ENCODE assay signal across 13 cellular contexts in the genomic region with DNA sequence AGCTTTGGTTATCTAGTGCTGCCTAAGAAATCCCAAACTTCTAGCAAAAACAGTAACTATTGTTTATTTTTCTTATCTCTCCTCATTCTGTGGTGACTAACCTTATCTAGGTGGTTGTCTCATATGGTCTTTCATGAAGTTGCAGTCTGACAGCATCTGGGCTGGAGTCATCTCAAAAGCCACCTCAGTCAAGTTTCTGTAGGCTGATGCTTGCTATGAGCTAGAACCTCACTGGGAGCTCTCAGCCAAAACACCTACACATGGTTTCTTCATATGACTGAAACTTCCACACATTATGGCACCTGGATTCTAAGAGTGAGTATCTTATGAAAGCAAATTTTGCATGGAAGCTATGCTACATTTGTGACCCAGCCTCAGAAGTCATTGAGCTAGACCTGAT.
DNase-seq lines count a peak whose midpoint lies in the region; ATAC-seq and TF ChIP-seq lines count a peak whose summit lies in the region.
"Had no signal": no experiment of that assay in that cellular context is flagged by ENCODE, and none has a peak within 500 bp of the region (broad histone marks: within the 10 kb centered on the region; RNA-seq: fewer than 3 reads in every experiment).

No MANE protein-coding gene starts in this region.

- ATAC-seq in HG02678 (IDR thresholded peaks at IDR 0.05; ENCODE audit: unreplicated experiment) (peak; percentile 94), HG03469 (IDR thresholded peaks at IDR 0.05; ENCODE audit: unreplicated experiment) (peak; percentile 94), right cardiac atrium (no peak)

- DNase-seq in GM13976 (ENCODE audit: low spot score) (peak; percentile 52), GM19240 (ENCODE audit: insufficient read length, low spot score) (peak; percentile 11), right cardiac atrium (no peak), activated gamma-delta T cell (lab: John Stamatoyannopoulos, UW) (no peak), HEK293T (ENCODE audit: extremely low spot score) (no peak)
- DNase-seq in activated T-cell treated with anti-CD3 and anti-CD28 coated beads, Interleukin-2, amount 50 U/mL, for 48 hours, result no peak
- DNase-seq: AML-193, aorta, DND-41, hypothalamus, NCI-H146 had no signal

- H3K27me3 ChIP-seq in right cardiac atrium (ENCODE audit: control insufficient read depth, insufficient read depth), result no peaks in the 10 kb centered on the region

- no peak overlapping the region for H3K27ac ChIP-seq in right cardiac atrium (ENCODE audit: low read length)

- intact Hi-C loops in right cardiac atrium (cut with DNase I), result no loop called here

- CTCF ChIA-PET in HEK293T (lab: Yijun Ruan, JAX), result no interaction called here

- no peak overlapping the region for H3K4me3 ChIP-seq in right cardiac atrium (ENCODE audit: low read length)

- no peaks in the 10 kb centered on the region for H3K9me3 ChIP-seq in right cardiac atrium (ENCODE audit: control insufficient read depth, low read length)

- in situ Hi-C loops in GM13976 (cut with MboI; ENCODE audit: low sequenced_read_pairs, unreplicated experiment), result no loop called here

- TF ChIP-seq CTCF in GM13976 (IDR thresholded peaks at IDR 0.05; ENCODE audit: borderline replicate concordance, control extremely low read depth, extremely low read depth, insufficient read depth, missing control alignments), result no peak

- POLR2A ChIA-PET in HEK293T (lab: Yijun Ruan, JAX), result no interaction called here

- no peaks in the 10 kb centered on the region for H3K4me1 ChIP-seq in right cardiac atrium (ENCODE audit: control insufficient read depth, insufficient read depth, low read length)

TF ChIP-seq in HEK293T, 16 proteins besides CTCF, POLR2A, EP300 and RAD21:
- no peak for TF ChIP-seq FOXA1 (IDR thresholded peaks at IDR 0.05)

Comparison
In these comparisons a context has a peak if more than half of its experiments do, and no peak if none do; other contexts are left out.
1. DNase-seq: peak in GM13976 (single experiment) and GM19240 (single experiment); none in right cardiac atrium (0 of 3), activated gamma-delta T cell (single experiment), activated T-cell treated with anti-CD3 and anti-CD28 coated beads, Interleukin-2, amount 50 U/mL, for 48 hours (0 of 2) and HEK293T (single experiment).
2. ATAC-seq: peak in HG02678 (single experiment) and HG03469 (single experiment); none in right cardiac atrium (0 of 2).